In genomic region chr2:72887032-72887835, GRCh38 we compare ENCODE assay signal across 8 cellular contexts. TPM values are rescaled to one million over a fixed set of nuclear protein-coding genes. Genes with fewer than 3 reads are reported as not detected.
DNase-seq lines count a peak whose midpoint lies in the region; ATAC-seq and TF ChIP-seq lines count a peak whose summit lies in the region.

SPR (plus strand) TSS chr2:72887408; CDS start chr2:72887433, 25 bp downstream.

- H3K27me3 ChIP-seq in SJCRH30 = no peaks in the 10 kb centered on the region
- H3K27me3 ChIP-seq in neutrophil = peaks cover 98% of the 10 kb centered on the region
- H3K27me3 ChIP-seq in tibial nerve = no peaks in the 10 kb centered on the region

- H3K4me1 ChIP-seq in SJCRH30 = peaks cover 6% of the 10 kb centered on the region; the same call in 1 of the 2 replicates
- H3K4me1 ChIP-seq in neutrophil (ENCODE audit: control insufficient read depth in 1 of 2, insufficient read depth in 1 of 2, low read depth in 1 of 2, low read length in 1 of 2) = peaks cover 16 to 24% of the 10 kb centered on the region in 2 experiments
- H3K4me1 ChIP-seq in tibial nerve = peaks cover 0 to 27% (median 10%) of the 10 kb centered on the region in 4 donors

- 0 to 3% methylated on average over 13 to 26 of the region's 81 CpGs for WGBS in tibial nerve, 2 donors

- H3K9me3 ChIP-seq in SJCRH30 (replicated peaks) (no peaks in the 10 kb centered on the region), neutrophil (no peaks in the 10 kb centered on the region), tibial nerve (no peaks in the 10 kb centered on the region)

- H3K4me3 ChIP-seq in SJCRH30 (peak within 1 kb of the TSS; percentile 74), neutrophil (ENCODE audit: low read depth in 1 of 2, low read length in 1 of 2) (peak within 1 kb of the TSS; percentile 46), tibial nerve (peak within 1 kb of the TSS; percentile 50 to 82 (median 63))

- TF ChIP-seq CTCF in neutrophil (IDR thresholded peaks at IDR 0.05) (no peak), tibial nerve (IDR thresholded peaks at IDR 0.05) (peak in 1 of 5 experiments; percentile 8)

- peak; percentile 85 for DNase-seq in Daoy (ENCODE audit: low read depth)
- DNase-seq in HuH-7.5 (ENCODE audit: low spot score) = peak; percentile 61
- peak; percentile 80 to 81 for DNase-seq in SJCRH30
- DNase-seq in activated naive CD4-positive, alpha-beta T cell treated with anti-CD3 and anti-CD28 coated beads, Interleukin-2, amount 50 U/mL, for 16 hours = peak; percentile 74
- DNase-seq in globus pallidus (ENCODE audit: low spot score) = peak; percentile 67
- DNase-seq in tibial nerve (ENCODE audit: low spot score in 2 of 2) = peak; percentile 55 to 57

- TF ChIP-seq EP300 in tibial nerve (IDR thresholded peaks at IDR 0.05) = no peak

- TF ChIP-seq POLR2A in tibial nerve (IDR thresholded peaks at IDR 0.05) = peak in 1 of 2 donors; percentile 26

- peak; percentile 89 for ATAC-seq in GM21529 (IDR thresholded peaks at IDR 0.05; ENCODE audit: unreplicated experiment)

- H3K27ac ChIP-seq in SJCRH30 = peak within 1 kb of the TSS; percentile 59
- no peak within 1 kb of the TSS for H3K27ac ChIP-seq in neutrophil
- peak within 1 kb of the TSS; percentile 82 to 91 (median 86) for H3K27ac ChIP-seq in tibial nerve

- H3K36me3 ChIP-seq in SJCRH30 = peaks cover under 1% of the 10 kb centered on the region; the same call in 1 of the 2 replicates
- no peaks in the 10 kb centered on the region for H3K36me3 ChIP-seq in neutrophil
- H3K36me3 ChIP-seq in tibial nerve = peaks cover 0 to 33% (median 0%) of the 10 kb centered on the region in 3 donors

RNA-seq across cellular contexts. Expression of gene SPR, which starts in this region (rescaled TPM):
- total RNA-seq in Daoy (2014; rRNA removed; shearing (Covaris generic)) = 33.7 and 39.1 TPM in 2 replicates
- 34.3 and 37.3 TPM in 2 replicates for total RNA-seq in SJCRH30 (2014; rRNA removed; shearing (Covaris generic))
- total RNA-seq in tibial nerve = 10 to 100 TPM; 22.0 to 33.3 (median 27.1) TPM
